ENCODE assay signal across 9 cellular contexts in genomic region chr12:116878567-116879508, GRCh38. TPM values are rescaled to one million over a fixed set of nuclear protein-coding genes. Genes with fewer than 3 reads are reported as not detected.
DNase-seq lines count a peak whose midpoint lies in the region; ATAC-seq, FAIRE-seq and TF ChIP-seq lines count a peak whose summit lies in the region.
"Had no signal": no experiment of that assay in that cellular context is flagged by ENCODE, and none has a peak within 500 bp of the region (broad histone marks: within the 10 kb centered on the region; RNA-seq: fewer than 3 reads in every experiment).

No MANE protein-coding gene starts in this region.

- no peak for ATAC-seq in activated T-helper 17 cell treated with anti-CD3 and anti-CD28 coated beads, Interleukin-2, amount 50 U/mL, for 72 hours (replicated peaks)
- ATAC-seq in GM21737 (IDR thresholded peaks at IDR 0.05; ENCODE audit: unreplicated experiment) = no peak

- peak overlapping the region; percentile 68 for H3K4me3 Mint-ChIP-seq in activated T-helper 17 cell treated with anti-CD3 and anti-CD28 coated beads, Interleukin-2, amount 50 U/mL, for 72 hours

- H3K9me3 Mint-ChIP-seq in activated T-helper 17 cell treated with anti-CD3 and anti-CD28 coated beads, Interleukin-2, amount 50 U/mL, for 72 hours = no peaks in the 10 kb centered on the region

- dilution Hi-C loops in keratinocyte (cut with MboI; ENCODE audit: extremely low pct_ligation_motif_present, low sequenced_read_pairs) = no loop called here

- H3K4me1 ChIP-seq in keratinocyte (ENCODE audit: control insufficient read depth, extremely low read depth, insufficient read depth, low read length) = peaks cover 11% of the 10 kb centered on the region

- H3K27ac Mint-ChIP-seq in activated T-helper 17 cell treated with anti-CD3 and anti-CD28 coated beads, Interleukin-2, amount 50 U/mL, for 72 hours = no peak overlapping the region

- FAIRE-seq in keratinocyte (lab: Jason Lieb, UNC) (no peak), urothelium cell line (lab: Jason Lieb, UNC) (no peak)
- FAIRE-seq: GM18507 had no signal

- peak; percentile 15 for DNase-seq in stimulated activated CD4-positive, alpha-beta T cell treated with anti-CD3 and anti-CD28 coated beads, Interleukin-15, amount 100 ng/mL, for 24 hours
- DNase-seq in stimulated activated CD4-positive, alpha-beta T cell treated with anti-CD3 and anti-CD28 coated beads, Interleukin-2, amount 100 ng/mL, for 48 hours = no peak
- no peak for DNase-seq in keratinocyte (ENCODE audit: low read depth, low spot score)
- peak; percentile 43 for DNase-seq in urothelium cell line (ENCODE audit: low spot score)
- DNase-seq in GF-D8 (lab: John Stamatoyannopoulos, UW) = no peak
- DNase-seq in stimulated activated CD4-positive, alpha-beta T cell treated with anti-CD3 and anti-CD28 coated beads, Interleukin-4, amount 100 ng/mL, for 24 hours = no peak

- H3K4me1 Mint-ChIP-seq in activated T-helper 17 cell treated with anti-CD3 and anti-CD28 coated beads, Interleukin-2, amount 50 U/mL, for 72 hours = peaks cover 24% of the 10 kb centered on the region

- no peak overlapping the region for H3K9ac ChIP-seq in keratinocyte (ENCODE audit: control insufficient read depth, extremely low read depth, insufficient read depth, low read length)

- peaks cover 46% of the 10 kb centered on the region for H3K27me3 ChIP-seq in keratinocyte (ENCODE audit: control insufficient read depth, extremely low read depth, insufficient read depth, low read length)

- no peaks in the 10 kb centered on the region for H3K36me3 ChIP-seq in keratinocyte (ENCODE audit: control insufficient read depth in 2 of 2, extremely low read depth in 1 of 2, insufficient read depth in 2 of 2, low read length in 2 of 2)

- peaks cover 4% of the 10 kb centered on the region for H3K9me3 ChIP-seq in keratinocyte (ENCODE audit: control insufficient read depth, low read depth, low read length)

- H3K79me2 ChIP-seq in keratinocyte (ENCODE audit: control insufficient read depth, insufficient read depth, low read length) = no peaks in the 10 kb centered on the region

- peak overlapping the region; percentile 86 for H3K4me2 ChIP-seq in keratinocyte (ENCODE audit: control insufficient read depth, extremely low read depth, insufficient read depth, low read depth, low read length)

- H2AFZ ChIP-seq in keratinocyte (ENCODE audit: control insufficient read depth, low read length) = peak overlapping the region; percentile 64

- H3K4me3 ChIP-seq in keratinocyte (ENCODE audit: control insufficient read depth in 2 of 3, extremely low read depth in 1 of 3, insufficient read depth in 2 of 3, low read depth in 1 of 3, low read length in 3 of 3) = peak overlapping the region; percentile 22 to 60 (median 59)

- no peaks in the 10 kb centered on the region for H3K9me1 ChIP-seq in keratinocyte (ENCODE audit: control insufficient read depth, extremely low read depth, insufficient read depth, low read length)

- H3K27me3 Mint-ChIP-seq in activated T-helper 17 cell treated with anti-CD3 and anti-CD28 coated beads, Interleukin-2, amount 50 U/mL, for 72 hours = peaks cover 62% of the 10 kb centered on the region

- no peaks in the 10 kb centered on the region for H4K20me1 ChIP-seq in keratinocyte (ENCODE audit: control insufficient read depth, extremely low read depth, insufficient read depth, low read length)

- H3K36me3 Mint-ChIP-seq in activated T-helper 17 cell treated with anti-CD3 and anti-CD28 coated beads, Interleukin-2, amount 50 U/mL, for 72 hours (ENCODE audit: low read depth) = no peaks in the 10 kb centered on the region

- no peak overlapping the region for H3K27ac ChIP-seq in keratinocyte (ENCODE audit: control insufficient read depth, insufficient read depth, low read length)

- TF ChIP-seq CTCF in keratinocyte (optimal IDR thresholded peaks at IDR 0.05 in 1 of 3, IDR thresholded peaks at IDR 0.05 in 1 of 3, conservative IDR thresholded peaks at IDR 0.05 in 1 of 3; ENCODE audit: extremely low read depth in 1 of 3, insufficient read depth in 2 of 3, low read length in 3 of 3) = no peak

RNA-seq across cellular contexts. Expression of gene HRK, which starts 2.4 kb away (rescaled TPM):
- not detected for total RNA-seq in activated T-helper 17 cell treated with anti-CD3 and anti-CD28 coated beads, Interleukin-2, amount 50 U/mL, for 72 hours
- 0.01 to 0.03 TPM (median 0.03 TPM) in 3 replicates for polyA plus RNA-seq in keratinocyte
- not detected for polyA plus RNA-seq in keratinocyte (2011; ENCODE audit: low read depth)
- polyA plus RNA-seq in keratinocyte (2011; cell fraction: cytosol; rRNA removed) = 0.02 and 0.05 TPM in 2 replicates
- polyA plus RNA-seq in keratinocyte (2011; cell fraction: nucleus; rRNA removed) = 0.07 and 0.09 TPM in 2 replicates
- 0.05 and 0.11 TPM in 2 replicates for polyA plus RNA-seq in keratinocyte (2012; ENCODE audit: low replicate concordance)
- 0.10 TPM in 1 of 3 replicates, not detected in the others for polyA minus RNA-seq in keratinocyte
- polyA minus RNA-seq in keratinocyte (2011; cell fraction: cytosol; rRNA and poly(A)+ RNA removed) = not detected
- polyA minus RNA-seq in keratinocyte (2011; cell fraction: nucleus; rRNA and poly(A)+ RNA removed) = 0.11 TPM in 1 of 2 replicates, not detected in the other

RNA-seq across cellular contexts. Expression of gene FBXW8, which starts 31.9 kb away (rescaled TPM):
- 1 to 10 TPM; 2.4 to 8.8 TPM for total RNA-seq in activated T-helper 17 cell treated with anti-CD3 and anti-CD28 coated beads, Interleukin-2, amount 50 U/mL, for 72 hours
- polyA plus RNA-seq in keratinocyte = 5.0 to 5.2 TPM (median 5.1 TPM) in 3 replicates
- polyA plus RNA-seq in keratinocyte (2011; ENCODE audit: low read depth) = 4.6 TPM
- polyA plus RNA-seq in keratinocyte (2011; cell fraction: cytosol; rRNA removed) = 2.5 and 2.9 TPM in 2 replicates
- 14.7 and 17.5 TPM in 2 replicates for polyA plus RNA-seq in keratinocyte (2011; cell fraction: nucleus; rRNA removed)
- 2.8 and 3.7 TPM in 2 replicates for polyA plus RNA-seq in keratinocyte (2012; ENCODE audit: low replicate concordance)
- 6.1 to 12.8 TPM (median 6.6 TPM) in 3 replicates for polyA minus RNA-seq in keratinocyte
- 5.0 TPM for polyA minus RNA-seq in keratinocyte (2011; cell fraction: cytosol; rRNA and poly(A)+ RNA removed)
- 8.8 and 20.1 TPM in 2 replicates for polyA minus RNA-seq in keratinocyte (2011; cell fraction: nucleus; rRNA and poly(A)+ RNA removed)

Comparison
In these comparisons a context has a peak if more than half of its experiments do, and no peak if none do; other contexts are left out.
1. DNase-seq: peak in stimulated activated CD4-positive, alpha-beta T cell treated with anti-CD3 and anti-CD28 coated beads, Interleukin-15, amount 100 ng/mL, for 24 hours (single experiment) and urothelium cell line (single experiment); none in stimulated activated CD4-positive, alpha-beta T cell treated with anti-CD3 and anti-CD28 coated beads, Interleukin-2, amount 100 ng/mL, for 48 hours (0 of 2), keratinocyte (single experiment), GF-D8 (single experiment) and stimulated activated CD4-positive, alpha-beta T cell treated with anti-CD3 and anti-CD28 coated beads, Interleukin-4, amount 100 ng/mL, for 24 hours (single experiment).